13 cellular contexts compared by ENCODE assay signal in the genomic region with DNA sequence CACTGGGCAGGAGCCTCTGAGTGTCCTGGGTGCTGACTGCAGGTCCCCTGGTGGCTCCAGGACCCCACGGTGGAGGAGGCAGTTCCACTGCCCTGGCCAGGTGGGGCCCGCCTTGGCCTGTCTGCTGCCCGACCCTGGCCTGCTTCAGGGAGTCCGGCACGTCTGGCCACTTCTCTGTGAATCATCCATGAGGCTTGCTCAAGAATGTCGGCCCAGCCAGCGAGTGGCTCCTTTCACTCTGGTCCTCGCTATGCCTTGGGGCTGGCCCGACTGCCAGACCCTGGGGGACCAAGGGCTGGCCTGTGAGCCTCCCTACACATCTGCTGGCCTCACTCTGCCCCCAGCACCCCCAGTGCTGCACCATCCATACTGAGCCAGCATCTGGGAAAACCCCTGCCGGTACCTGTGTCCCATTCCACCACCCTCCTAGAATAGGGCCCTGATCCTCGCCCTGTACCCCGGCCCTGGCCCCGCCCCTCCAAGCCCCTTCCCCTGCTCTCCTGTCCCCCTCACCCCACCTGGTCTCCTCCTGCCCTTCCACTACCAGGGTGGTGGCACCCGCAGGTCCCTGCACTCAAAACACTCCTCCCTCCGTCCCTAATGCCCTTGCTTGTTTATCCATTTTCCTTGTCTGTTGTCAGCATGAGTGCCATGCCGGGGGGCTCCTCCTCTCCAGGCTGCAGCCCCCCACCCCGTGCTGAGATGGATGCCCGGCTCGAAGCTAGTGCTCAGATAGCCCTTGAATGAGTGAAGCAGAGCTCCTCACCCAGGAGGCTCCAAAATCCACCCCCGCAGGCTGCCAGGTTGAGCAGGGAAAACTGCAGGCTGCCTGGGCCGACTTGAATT. TPM values are rescaled to one million over a fixed set of nuclear protein-coding genes. Genes with fewer than 3 reads are reported as not detected.
DNase-seq lines count a peak whose midpoint lies in the region; ATAC-seq, FAIRE-seq and TF ChIP-seq lines count a peak whose summit lies in the region.
"Had no signal": no experiment of that assay in that cellular context is flagged by ENCODE, and none has a peak within 500 bp of the region (broad histone marks: within the 10 kb centered on the region; RNA-seq: fewer than 3 reads in every experiment).

No MANE protein-coding gene starts in this region.

- no peak overlapping the region for H3K4me3 ChIP-seq in colonic mucosa
- H3K4me3 ChIP-seq in HepG2 (replicated peaks in 1 of 3; ENCODE audit: insufficient read depth in 1 of 3, low read depth in 2 of 3, low read length in 3 of 3) = peak overlapping the region in 2 of 3 experiments; percentile 25 to 55; a peak in 3 of 6 replicates
- no peak overlapping the region for H3K4me3 ChIP-seq in GM23338

- no peak overlapping the region for H3K27ac Mint-ChIP-seq in GM23338

- H3K27me3 Mint-ChIP-seq in GM23338 (ENCODE audit: insufficient read depth, low read depth, poor library complexity) = peaks cover 4% of the 10 kb centered on the region
- H3K27me3 Mint-ChIP-seq: CD8-positive, alpha-beta memory T cell; naive thymus-derived CD8-positive, alpha-beta T cell had no signal

- H3K36me3 ChIP-seq in colonic mucosa = no peaks in the 10 kb centered on the region
- H3K36me3 ChIP-seq in HepG2 (replicated peaks in 1 of 2; ENCODE audit: control insufficient read depth in 1 of 2, insufficient read depth in 2 of 2, low read length in 2 of 2) = no peaks in the 10 kb centered on the region
- no peaks in the 10 kb centered on the region for H3K36me3 ChIP-seq in GM23338 (ENCODE audit: insufficient read depth)

- H3K4me2 ChIP-seq in HepG2 (ENCODE audit: low read depth, low read length) = peak overlapping the region; percentile 66
- H3K4me2 ChIP-seq in GM23338 = no peak overlapping the region

- in situ Hi-C loops in HepG2 (cut with HindIII; ENCODE audit: extremely low pct_ligation_motif_present, low pct_unique_long_range_greater_than_20kb) = loop anchor here (5.0 kb wide), 1 partner anchor 35 kb away; a partner anchor contains a TSS

- no peaks in the 10 kb centered on the region; the same call in 2 of the 3 replicates for H3K9me3 Mint-ChIP-seq in GM23338
- H3K9me3 Mint-ChIP-seq: CD8-positive, alpha-beta memory T cell; naive thymus-derived CD8-positive, alpha-beta T cell had no signal

- no peak for TF ChIP-seq RAD21 in HepG2 (CRISPR knock-in tag; IDR thresholded peaks at IDR 0.05)

- H3K4me1 ChIP-seq in colonic mucosa (peaks cover 7% of the 10 kb centered on the region), HepG2 (ENCODE audit: insufficient read depth, low read length) (peaks cover 59% of the 10 kb centered on the region), GM23338 (ENCODE audit: insufficient read depth) (no peaks in the 10 kb centered on the region)

- FAIRE-seq in HepG2 (lab: Jason Lieb, UNC) = no peak

- DNase-seq in A172 (ENCODE audit: low spot score) = peak; percentile 76
- peak; percentile 79 for DNase-seq in HK-2 (ENCODE audit: unreplicated experiment)
- peak; percentile 51 for DNase-seq in colonic mucosa
- DNase-seq in HepG2 (ENCODE audit: low spot score) = no peak
- no peak for DNase-seq in NCI-H524 treated with DMSO at 0.1 percent for 48 hours (lab: John Stamatoyannopoulos, UW)
- no peak for DNase-seq in NOMO-1 treated with dmso at 0.1 percent for 144 hours (lab: John Stamatoyannopoulos, UW; ENCODE audit: unreplicated experiment)
- DNase-seq in GM23338 (ENCODE audit: low spot score) = no peak
- DNase-seq: activated T-cell treated with anti-CD3 and anti-CD28 coated beads for 4 hours, NCI-H1092 treated with DMSO at 0.1 percent for 48 hours had no signal

- H3K4me1 Mint-ChIP-seq in GM23338 = no peaks in the 10 kb centered on the region

- H3K27ac ChIP-seq in colonic mucosa (no peak overlapping the region), HepG2 (ENCODE audit: extremely low read length, insufficient read depth, low read length) (no peak overlapping the region), GM23338 (ENCODE audit: low read depth) (no peak overlapping the region)
- H3K27ac ChIP-seq: epithelial cell of prostate had no signal

- intact Hi-C loops in colonic mucosa (cut with DNase I) = no loop called here
- intact Hi-C loops in HepG2 (cut with micrococcal nuclease; ENCODE audit: unreplicated experiment) = loop anchor here (5.0 kb wide), 1 partner anchor 45 kb away; no protein-coding TSS in a partner anchor

- no peak for TF ChIP-seq CTCF in colonic mucosa (IDR thresholded peaks at IDR 0.05)
- TF ChIP-seq CTCF in HepG2 (CRISPR knock-in tag; IDR thresholded peaks at IDR 0.05) = no peak
- no peak for TF ChIP-seq CTCF in GM23338 (conservative IDR thresholded peaks at IDR 0.05; ENCODE audit: low read depth in 2 of 2)

- BruUV-seq in HepG2 (replicated peaks; lab: Mats Ljungman, UMichigan) = no TSS peak

- H2AFZ ChIP-seq in HepG2 (ENCODE audit: low read length) (no peak overlapping the region), GM23338 (no peak overlapping the region)

- 20% methylated on average over 18 of the region's 21 CpGs for WGBS in HepG2 (ENCODE audit: low lambda C conversion rate)

- POLR2A ChIA-PET in HepG2 (lab: Yijun Ruan, JAX) = interaction anchor here (2.3 kb wide), 1 partner anchor 9 kb away, joined by 6 read pairs; no protein-coding TSS in a partner anchor

- H3K4me3 Mint-ChIP-seq in GM23338 = no peak overlapping the region
- H3K4me3 Mint-ChIP-seq: CD8-positive, alpha-beta memory T cell; naive thymus-derived CD8-positive, alpha-beta T cell had no signal

- H4K20me1 ChIP-seq in HepG2 (ENCODE audit: insufficient read depth, low read length) (no peaks in the 10 kb centered on the region), GM23338 (replicated peaks; ENCODE audit: insufficient read depth) (no peaks in the 10 kb centered on the region)

- no peaks in the 10 kb centered on the region for H3K36me3 Mint-ChIP-seq in GM23338 (ENCODE audit: low read depth)

- ATAC-seq in HepG2 (peak; percentile 15), GM23338 (no peak), GM21360 (IDR thresholded peaks at IDR 0.05; ENCODE audit: unreplicated experiment) (no peak)
- ATAC-seq: naive thymus-derived CD8-positive, alpha-beta T cell had no signal

- no peak for TF ChIP-seq POLR2A in HepG2 (IDR thresholded peaks at IDR 0.05; ENCODE audit: insufficient read depth in 1 of 2, low read depth in 2 of 2, low read length in 2 of 2)

- H3K9me2 ChIP-seq in GM23338 (ENCODE audit: insufficient read depth) = no peaks in the 10 kb centered on the region

- H3K9me3 ChIP-seq in colonic mucosa = no peaks in the 10 kb centered on the region
- no peaks in the 10 kb centered on the region for H3K9me3 ChIP-seq in HepG2 (ENCODE audit: low read length)

- no peaks in the 10 kb centered on the region for H3F3A ChIP-seq in GM23338 (replicated peaks; ENCODE audit: low read depth)

- H3K27me3 ChIP-seq in colonic mucosa (no peaks in the 10 kb centered on the region), HepG2 (ENCODE audit: control insufficient read depth in 1 of 2, insufficient read depth in 2 of 2, low read length in 2 of 2) (peaks cover 0 to 5% of the 10 kb centered on the region in 2 experiments; a peak in 1 of 5 replicates), GM23338 (ENCODE audit: insufficient read depth) (no peaks in the 10 kb centered on the region)

- H3K9ac ChIP-seq in colonic mucosa (ENCODE audit: low read depth in 2 of 2, low read length in 2 of 2) (peak overlapping the region in 1 of 2 donors; percentile 19), HepG2 (ENCODE audit: insufficient read depth, low read depth, low read length) (no peak overlapping the region)

- CTCF ChIA-PET in HepG2 (lab: Yijun Ruan, JAX; ENCODE audit: low intra/inter-chr PET ratio, low total read pairs) = no interaction called here

- TF ChIP-seq EP300 in HepG2 (IDR thresholded peaks at IDR 0.05; ENCODE audit: low read depth in 2 of 2, low read length in 2 of 2) (no peak), HepG2 (CRISPR knock-in tag; IDR thresholded peaks at IDR 0.05; ENCODE audit: borderline replicate concordance) (no peak)

- no peaks in the 10 kb centered on the region for H3K79me2 ChIP-seq in HepG2 (ENCODE audit: insufficient read depth, low read length)
- H3K79me2 ChIP-seq in GM23338 (replicated peaks; ENCODE audit: insufficient read depth) = no peaks in the 10 kb centered on the region

TF ChIP-seq in GM23338, 12 proteins besides CTCF, POLR2A, EP300 and RAD21 (continues in another document):
- TF ChIP-seq POLR2AphosphoS5 (IDR thresholded peaks at IDR 0.05; ENCODE audit: low read depth) (no peak), JUNB (IDR thresholded peaks at IDR 0.05; ENCODE audit: unreplicated experiment) (no peak), STAT1 (IDR thresholded peaks at IDR 0.05; ENCODE audit: unreplicated experiment) (no peak)

RNA-seq across cellular contexts. Expression of a gene that starts 35.5 kb away (rescaled TPM):
- 13.8 and 17.7 TPM in 2 replicates for total RNA-seq in A172 (2014; rRNA removed; shearing (Covaris generic))
- total RNA-seq in colonic mucosa (10 to 100 TPM; 15.8 to 19.2 TPM), HepG2 (2016; rRNA removed; fragmentation: Illumina TruSeq; extraction: Trizol) (2.3 and 4.3 TPM in 2 replicates)
- 0.51 and 1.3 TPM in 2 replicates for total RNA-seq in HepG2 (2016; cell fraction: cytosol; rRNA removed; fragmentation: Illumina TruSeq; extraction: Trizol; ENCODE audit: low read depth)
- 2.5 and 4.5 TPM in 2 replicates for total RNA-seq in HepG2 (2016; cell fraction: insoluble cytoplasmic fraction; rRNA removed; fragmentation: Illumina TruSeq; extraction: Trizol)
- total RNA-seq in HepG2 (2016; cell fraction: membrane; rRNA removed; fragmentation: Illumina TruSeq; extraction: Trizol) = 1.1 and 1.8 TPM in 2 replicates
- 3.9 and 5.9 TPM in 2 replicates for total RNA-seq in HepG2 (2016; cell fraction: nucleus; rRNA removed; fragmentation: Illumina TruSeq; extraction: Trizol)
- polyA plus RNA-seq in HepG2 (2011; rRNA removed) (2.2 and 3.7 TPM in 2 replicates), GM23338 (2016; fragmentation: Nextera tagmentation; extraction: Ambion mirVana) (2.4 and 2.5 TPM in 2 replicates)
- polyA plus RNA-seq in HepG2 (2011; cell fraction: cytosol; rRNA removed) = 1.2 and 1.5 TPM in 2 replicates
- polyA plus RNA-seq in HepG2 (2011; cell fraction: nucleus; rRNA removed) = 14.6 and 16.9 TPM in 2 replicates
- 1.7 and 3.0 TPM in 2 replicates for polyA plus RNA-seq in HepG2 (2012)
- polyA plus RNA-seq in HepG2 (2016; cell fraction: cytosol; fragmentation: Illumina TruSeq; extraction: Trizol; ENCODE audit: low read depth) = 0.17 and 0.38 TPM in 2 replicates
- polyA plus RNA-seq in HepG2 (2016; cell fraction: insoluble cytoplasmic fraction; fragmentation: Illumina TruSeq; extraction: Trizol; ENCODE audit: low read depth) = 1.2 and 1.4 TPM in 2 replicates
- polyA plus RNA-seq in HepG2 (2016; cell fraction: membrane; fragmentation: Illumina TruSeq; extraction: Trizol; ENCODE audit: low read depth) = 0.44 and 0.47 TPM in 2 replicates
- 6.9 and 8.7 TPM in 2 replicates for polyA plus RNA-seq in HepG2 (2016; cell fraction: nucleus; fragmentation: Illumina TruSeq; extraction: Trizol; ENCODE audit: insufficient read depth, low read depth)
- 17.5 and 40.6 TPM in 2 replicates for polyA minus RNA-seq in HepG2 (2011; rRNA and poly(A)+ RNA removed; ENCODE audit: low replicate concordance)
- 2.0 and 5.5 TPM in 2 replicates for polyA minus RNA-seq in HepG2 (2011; cell fraction: cytosol; rRNA and poly(A)+ RNA removed)
- polyA minus RNA-seq in HepG2 (2011; cell fraction: nucleus; rRNA and poly(A)+ RNA removed) = 9.0 and 10.2 TPM in 2 replicates
- total RNA-seq in GM23338 (2014; rRNA removed; shearing (Covaris generic)) = 10.5 and 10.8 TPM in 2 replicates

Comparison
In these comparisons a context has a peak if more than half of its experiments do, and no peak if none do; other contexts are left out.
1. DNase-seq: peak in A172 (single experiment), HK-2 (single experiment) and colonic mucosa (single experiment); none in HepG2 (single experiment), NCI-H524 treated with DMSO at 0.1 percent for 48 hours (single experiment), NOMO-1 treated with dmso at 0.1 percent for 144 hours (single experiment) and GM23338 (single experiment).
2. H3K4me3 ChIP-seq: peak in HepG2 (2 of 3); none in colonic mucosa (single experiment) and GM23338 (single experiment).